ENCODE assay signal across 22 cellular contexts in genomic region chr6:36924778-36925396, GRCh38. TPM values are rescaled to one million over a fixed set of nuclear protein-coding genes. Genes with fewer than 3 reads are reported as not detected.
DNase-seq lines count a peak whose midpoint lies in the region; ATAC-seq and TF ChIP-seq lines count a peak whose summit lies in the region.
"Had no signal": no experiment of that assay in that cellular context is flagged by ENCODE, and none has a peak within 500 bp of the region (broad histone marks: within the 10 kb centered on the region; RNA-seq: fewer than 3 reads in every experiment).

No MANE protein-coding gene starts in this region.

- H3K36me3 Mint-ChIP-seq in activated T-cell treated with anti-CD3 and anti-CD28 coated beads, Interleukin-2, amount 50 U/mL, for 72 hours (ENCODE audit: insufficient read depth in 2 of 2), result peaks cover 6 to 18% of the 10 kb centered on the region in 2 donors
- H3K36me3 Mint-ChIP-seq in activated T-helper 17 cell treated with anti-CD3 and anti-CD28 coated beads, Interleukin-2, amount 50 U/mL, for 72 hours (ENCODE audit: low read depth), result peaks cover 55% of the 10 kb centered on the region

- 52% methylated on average over 5 of the region's 5 CpGs for WGBS in hepatocyte (ENCODE audit: low lambda C conversion rate, missing lambda C conversion rate)
- WGBS in aorta, 2 donors, result 80% methylated on average over 5 of the region's 5 CpGs

- peaks cover 46% of the 10 kb centered on the region for H3K4me1 ChIP-seq in hepatocyte (ENCODE audit: insufficient read depth)
- H3K4me1 ChIP-seq in aorta (ENCODE audit: control insufficient read depth in 1 of 2, insufficient read depth in 2 of 2, low read length in 2 of 2), result peaks cover 0 to 5% of the 10 kb centered on the region in 2 donors

- H3K9me3 ChIP-seq in hepatocyte (ENCODE audit: low read depth) (no peaks in the 10 kb centered on the region), aorta (ENCODE audit: control insufficient read depth, low read length) (no peaks in the 10 kb centered on the region)
- H3K9me3 ChIP-seq: adrenal gland had no signal

- peaks cover 50% of the 10 kb centered on the region for H3K4me1 Mint-ChIP-seq in activated T-cell treated with anti-CD3 and anti-CD28 coated beads, Interleukin-2, amount 50 U/mL, for 72 hours (ENCODE audit: low read depth)
- H3K4me1 Mint-ChIP-seq in activated T-helper 17 cell treated with anti-CD3 and anti-CD28 coated beads, Interleukin-2, amount 50 U/mL, for 72 hours, result peaks cover 5% of the 10 kb centered on the region
- H3K4me1 Mint-ChIP-seq: memory B cell had no signal

- H3K4me2 ChIP-seq in hepatocyte, result peak overlapping the region; percentile 5

- H3K4me3 Mint-ChIP-seq in activated T-cell treated with anti-CD3 and anti-CD28 coated beads, Interleukin-2, amount 50 U/mL, for 72 hours, result peak overlapping the region; percentile 48 to 91
- H3K4me3 Mint-ChIP-seq in activated T-helper 17 cell treated with anti-CD3 and anti-CD28 coated beads, Interleukin-2, amount 50 U/mL, for 72 hours, result no peak overlapping the region
- H3K4me3 Mint-ChIP-seq: B cell, memory B cell had no signal

- H3K4me3 ChIP-seq in hepatocyte (no peak overlapping the region), aorta (ENCODE audit: low read length in 2 of 2) (no peak overlapping the region)
- H3K4me3 ChIP-seq: adrenal gland, cardiac muscle cell had no signal

- H3K79me2 ChIP-seq in hepatocyte, result no peaks in the 10 kb centered on the region

- H3K36me3 ChIP-seq in hepatocyte (replicated peaks; ENCODE audit: insufficient read depth, low read depth) (no peaks in the 10 kb centered on the region), aorta (ENCODE audit: control insufficient read depth in 1 of 2, insufficient read depth in 2 of 2, low read length in 1 of 2) (peaks cover 0 to 2% of the 10 kb centered on the region in 2 donors)
- H3K36me3 ChIP-seq: cardiac muscle cell had no signal

- H3K27me3 ChIP-seq in hepatocyte, result no peaks in the 10 kb centered on the region
- no peaks in the 10 kb centered on the region for H3K27me3 ChIP-seq in aorta (ENCODE audit: control insufficient read depth in 1 of 2, insufficient read depth in 2 of 2, low read length in 1 of 2)
- H3K27me3 ChIP-seq: adrenal gland, cardiac muscle cell had no signal

- H2AFZ ChIP-seq in hepatocyte, result no peak overlapping the region

- H4K20me1 ChIP-seq in hepatocyte (ENCODE audit: insufficient read depth, poor library complexity, severe bottlenecking), result no peaks in the 10 kb centered on the region

- no peak for DNase-seq in activated T-cell treated with anti-CD3 and anti-CD28 coated beads, Interleukin-2, amount 50 U/mL, for 72 hours
- no peak for DNase-seq in activated T-cell treated with anti-CD3 and anti-CD28 coated beads, Interleukin-2, amount 50 U/mL, for 1 hour
- DNase-seq in hepatocyte (ENCODE audit: low spot score) (no peak), aorta (no peak)
- no peak for DNase-seq in stimulated activated naive CD4-positive, alpha-beta T cell treated with Interleukin-2 at 50 U/mL for 16 hours (lab: John Stamatoyannopoulos, UW)
- DNase-seq in activated effector memory CD4-positive, alpha-beta T cell treated with anti-CD3 and anti-CD28 coated beads, Interleukin-2, amount 50 U/mL, for 16 hours, result no peak
- DNase-seq: activated CD4-positive, alpha-beta T cell treated with anti-CD3 and anti-CD28 coated beads, Interleukin-2, amount 50 U/mL, for 1 hour; glutamatergic neuron; kidney glomerular epithelial cell; NCI-H1417; NCI-H2081 treated with DMSO at 0.1 percent for 48 hours; NCI-H446; OCI-M1 had no signal

- H3K9me3 Mint-ChIP-seq in activated T-cell treated with anti-CD3 and anti-CD28 coated beads, Interleukin-2, amount 50 U/mL, for 72 hours, result peaks cover 0 to 2% of the 10 kb centered on the region in 2 donors
- no peaks in the 10 kb centered on the region for H3K9me3 Mint-ChIP-seq in activated T-helper 17 cell treated with anti-CD3 and anti-CD28 coated beads, Interleukin-2, amount 50 U/mL, for 72 hours
- H3K9me3 Mint-ChIP-seq: memory B cell had no signal

- H3K27ac ChIP-seq in hepatocyte (peak overlapping the region; percentile 54), temporal lobe (ENCODE audit: low read depth, low read length) (peak overlapping the region; percentile 55), aorta (ENCODE audit: low read depth in 1 of 2, low read length in 2 of 2) (no peak overlapping the region)
- H3K27ac ChIP-seq: adrenal gland, cardiac muscle cell, VCaP had no signal

- TF ChIP-seq CTCF in hepatocyte (IDR thresholded peaks at IDR 0.05; ENCODE audit: poor library complexity), result no peak

- intact Hi-C loops in aorta (cut with DNase I), result no loop called here

- no peak for ATAC-seq in activated T-cell treated with anti-CD3 and anti-CD28 coated beads, Interleukin-2, amount 50 U/mL, for 72 hours (replicated peaks in 1 of 2)
- ATAC-seq in activated T-helper 17 cell treated with anti-CD3 and anti-CD28 coated beads, Interleukin-2, amount 50 U/mL, for 72 hours (replicated peaks), result no peak
- no peak for ATAC-seq in aorta (ENCODE audit: low FRiP score)

- H3K9me2 ChIP-seq in hepatocyte (replicated peaks; ENCODE audit: insufficient read depth), result no peaks in the 10 kb centered on the region

- peak overlapping the region; percentile 97 for H3K27ac Mint-ChIP-seq in activated T-cell treated with anti-CD3 and anti-CD28 coated beads, Interleukin-2, amount 50 U/mL, for 72 hours
- peak overlapping the region; percentile 46 for H3K27ac Mint-ChIP-seq in activated T-helper 17 cell treated with anti-CD3 and anti-CD28 coated beads, Interleukin-2, amount 50 U/mL, for 72 hours
- H3K27ac Mint-ChIP-seq: B cell had no signal

- no peaks in the 10 kb centered on the region for H3K27me3 Mint-ChIP-seq in activated T-cell treated with anti-CD3 and anti-CD28 coated beads, Interleukin-2, amount 50 U/mL, for 72 hours (ENCODE audit: low read depth)
- H3K27me3 Mint-ChIP-seq in activated T-helper 17 cell treated with anti-CD3 and anti-CD28 coated beads, Interleukin-2, amount 50 U/mL, for 72 hours, result no peaks in the 10 kb centered on the region
- H3K27me3 Mint-ChIP-seq: B cell, memory B cell had no signal

RNA-seq across cellular contexts. Expression of gene PI16, which starts 29.7 kb away (rescaled TPM):
- 1 to 10 TPM in 1 of 2 donors, under 1 TPM in 1; 0.14 to 4.2 TPM for total RNA-seq in activated T-cell treated with anti-CD3 and anti-CD28 coated beads, Interleukin-2, amount 50 U/mL, for 72 hours
- total RNA-seq in activated T-helper 17 cell treated with anti-CD3 and anti-CD28 coated beads, Interleukin-2, amount 50 U/mL, for 72 hours, result 1 to 10 TPM; 1.8 to 2.1 TPM
- total RNA-seq in hepatocyte, result not detected in 2 replicates
- polyA plus RNA-seq in hepatocyte, result 0.28 TPM in 1 of 2 replicates, not detected in the other
- 0.25 TPM for total RNA-seq in temporal lobe
- total RNA-seq in aorta, result 100 to 1,000 TPM in 1 of 2 donors, 10 to 100 TPM in 1; 38.7 to 383 TPM
- 1 to 10 TPM in 1 of 2 donors, not detected in 1; 4.4 TPM for polyA plus RNA-seq in aorta
- total RNA-seq: A673, cardiac muscle cell, endothelial cell of umbilical vein had no signal

RNA-seq across cellular contexts. Expression of gene C6orf89, which starts 39.1 kb away (rescaled TPM):
- total RNA-seq in activated T-cell treated with anti-CD3 and anti-CD28 coated beads, Interleukin-2, amount 50 U/mL, for 72 hours, result 10 to 100 TPM; 53.1 to 54.6 TPM
- 10 to 100 TPM; 39.3 to 47.0 TPM for total RNA-seq in activated T-helper 17 cell treated with anti-CD3 and anti-CD28 coated beads, Interleukin-2, amount 50 U/mL, for 72 hours
- total RNA-seq in hepatocyte, result 39.6 and 44.8 TPM in 2 replicates
- polyA plus RNA-seq in hepatocyte, result 39.2 and 45.2 TPM in 2 replicates
- 29.0 TPM for total RNA-seq in temporal lobe
- 10 to 100 TPM; 56.9 to 59.7 TPM for total RNA-seq in aorta
- 10 to 100 TPM; 16.7 to 22.8 TPM for polyA plus RNA-seq in aorta

RNA-seq across cellular contexts. Expression of gene PPIL1, which starts 50.3 kb away (rescaled TPM):
- 10 to 100 TPM; 32.6 to 43.0 TPM for total RNA-seq in activated T-cell treated with anti-CD3 and anti-CD28 coated beads, Interleukin-2, amount 50 U/mL, for 72 hours
- 10 to 100 TPM; 23.6 to 60.3 TPM for total RNA-seq in activated T-helper 17 cell treated with anti-CD3 and anti-CD28 coated beads, Interleukin-2, amount 50 U/mL, for 72 hours
- total RNA-seq in hepatocyte (52.3 and 53.0 TPM in 2 replicates), temporal lobe (40.1 TPM), aorta (10 to 100 TPM; 12.0 to 13.4 TPM)
- polyA plus RNA-seq in hepatocyte (42.6 and 51.7 TPM in 2 replicates), aorta (10 to 100 TPM in 1 of 2 donors, 1 to 10 TPM in 1; 9.6 to 33.7 TPM)

Comparison
In these comparisons a context has a peak if more than half of its experiments do, and no peak if none do; other contexts are left out.
1. H3K27ac ChIP-seq: peak in hepatocyte (single experiment) and temporal lobe (single experiment); none in aorta (0 of 2).
2. RNA of gene PI16, which starts 29.7 kb away (total RNA-seq): 38.7 to 383 TPM in aorta; 0.14 to 4.2 TPM in activated T-cell treated with anti-CD3 and anti-CD28 coated beads, Interleukin-2, amount 50 U/mL, for 72 hours, 1.8 to 2.1 TPM in activated T-helper 17 cell treated with anti-CD3 and anti-CD28 coated beads, Interleukin-2, amount 50 U/mL, for 72 hours, 0.25 TPM in temporal lobe (single experiment) and not detected in hepatocyte; every median in the first group is over 4 times any median in the second.